Comparison of ENCODE assay signal across 15 cellular contexts in genomic region chr5:94771742-94772141, GRCh38.
DNase-seq lines count a peak whose midpoint lies in the region; ATAC-seq and TF ChIP-seq lines count a peak whose summit lies in the region.
"Had no signal": no experiment of that assay in that cellular context is flagged by ENCODE, and none has a peak within 500 bp of the region (broad histone marks: within the 10 kb centered on the region; RNA-seq: fewer than 3 reads in every experiment).

No MANE protein-coding gene starts in this region.

- no peak for ATAC-seq in T-helper 17 cell
- ATAC-seq: T-cell had no signal

- H3K4me3 Mint-ChIP-seq in endodermal cell = no peak overlapping the region
- H3K4me3 Mint-ChIP-seq in T-helper 17 cell = no peak overlapping the region
- H3K4me3 Mint-ChIP-seq: CD4-positive, alpha-beta T cell; HFFc6; T-cell had no signal

- H3K4me1 ChIP-seq in BE2C (peaks cover 19% of the 10 kb centered on the region), endodermal cell (ENCODE audit: control insufficient read depth, insufficient read depth, low read length) (peaks cover 12% of the 10 kb centered on the region)
- H3K4me1 ChIP-seq: Caco-2 had no signal

- DNase-seq in BE2C (peak; percentile 16), H7 (peak; percentile 14), OCI-M1 (lab: John Stamatoyannopoulos, UW) (peak; percentile 23), endodermal cell (no peak), T-helper 17 cell (no peak), GM19240 (ENCODE audit: insufficient read length, low spot score) (no peak), iPS-NIHi11 (ENCODE audit: low spot score) (no peak)
- DNase-seq: Caco-2; CD4-positive, alpha-beta T cell; HFFc6; NCI-H1105 treated with DMSO at 0.1 percent for 48 hours; NCI-H1694; NCI-H748 treated with DMSO at 0.1 percent for 48 hours; SK-N-SH; T-cell had no signal

- H3K27ac Mint-ChIP-seq in endodermal cell (no peak overlapping the region), T-helper 17 cell (no peak overlapping the region)
- H3K27ac Mint-ChIP-seq: CD4-positive, alpha-beta T cell; HFFc6; T-cell had no signal

- no peak overlapping the region for H3K27ac ChIP-seq in endodermal cell (ENCODE audit: low read depth, low read length)

- H3K4me1 Mint-ChIP-seq in endodermal cell (peaks cover 17% of the 10 kb centered on the region), T-helper 17 cell (no peaks in the 10 kb centered on the region)
- H3K4me1 Mint-ChIP-seq: T-cell had no signal

- no peaks in the 10 kb centered on the region for H3K9me3 Mint-ChIP-seq in endodermal cell
- H3K9me3 Mint-ChIP-seq: HFFc6 had no signal

- TF ChIP-seq CTCF in BE2C (IDR thresholded peaks at IDR 0.05; ENCODE audit: low read depth, low read length) = no peak
- TF ChIP-seq CTCF in endodermal cell (conservative IDR thresholded peaks at IDR 0.05) = peak; percentile 56

- H3K36me3 ChIP-seq in BE2C (no peaks in the 10 kb centered on the region), H7 (replicated peaks; ENCODE audit: control insufficient read depth, insufficient read depth, low read length) (no peaks in the 10 kb centered on the region), endodermal cell (ENCODE audit: control insufficient read depth, insufficient read depth, low read length) (no peaks in the 10 kb centered on the region)

- no peak overlapping the region for H3K9ac ChIP-seq in endodermal cell (ENCODE audit: extremely low read depth, low read length, poor library complexity, severe bottlenecking)
- H3K9ac ChIP-seq: SK-N-SH had no signal

- H3K27me3 Mint-ChIP-seq in endodermal cell (ENCODE audit: insufficient read depth) = peaks cover 2% of the 10 kb centered on the region
- H3K27me3 Mint-ChIP-seq in T-helper 17 cell = peaks cover 19% of the 10 kb centered on the region
- H3K27me3 Mint-ChIP-seq: CD4-positive, alpha-beta T cell had no signal

- H3K4me3 ChIP-seq in BE2C (ENCODE audit: low read depth, low read length) (no peak overlapping the region), H7 (ENCODE audit: insufficient read depth, low read depth, low read length) (no peak overlapping the region), endodermal cell (ENCODE audit: low read length) (no peak overlapping the region)

- H3K27me3 ChIP-seq in BE2C = no peaks in the 10 kb centered on the region
- no peaks in the 10 kb centered on the region for H3K27me3 ChIP-seq in H7 (ENCODE audit: control insufficient read depth, insufficient read depth, low read length)
- H3K27me3 ChIP-seq in endodermal cell (ENCODE audit: control insufficient read depth, insufficient read depth, low read length, poor library complexity, severe bottlenecking) = no peaks in the 10 kb centered on the region

- no peaks in the 10 kb centered on the region for H3K36me3 Mint-ChIP-seq in endodermal cell (ENCODE audit: low read depth)
- no peaks in the 10 kb centered on the region for H3K36me3 Mint-ChIP-seq in T-helper 17 cell (ENCODE audit: low read depth)
- H3K36me3 Mint-ChIP-seq: T-cell had no signal

- no peaks in the 10 kb centered on the region for H3K9me3 ChIP-seq in BE2C
- H3K9me3 ChIP-seq in endodermal cell (ENCODE audit: control insufficient read depth, low read length) = no peaks in the 10 kb centered on the region
- no peaks in the 10 kb centered on the region for H3K9me3 ChIP-seq in T-helper 17 cell (ENCODE audit: control insufficient read depth, low read length, poor library complexity, severe bottlenecking)
- H3K9me3 ChIP-seq: Caco-2, SK-N-SH had no signal

- 97% methylated on average over 2 of the region's 2 CpGs; no CpG with 5 or more reads in 1 of the 2 experiments for WGBS in endodermal cell (ENCODE audit: insufficient coverage in 1 of 2, insufficient read length in 1 of 2), 2 experiments

Comparison
In these comparisons a context has a peak if more than half of its experiments do, and no peak if none do; other contexts are left out.
1. DNase-seq: peak in BE2C (single experiment), H7 (single experiment) and OCI-M1 (single experiment); none in endodermal cell (single experiment), T-helper 17 cell (0 of 3), GM19240 (single experiment) and iPS-NIHi11 (single experiment).